In the genomic region with DNA sequence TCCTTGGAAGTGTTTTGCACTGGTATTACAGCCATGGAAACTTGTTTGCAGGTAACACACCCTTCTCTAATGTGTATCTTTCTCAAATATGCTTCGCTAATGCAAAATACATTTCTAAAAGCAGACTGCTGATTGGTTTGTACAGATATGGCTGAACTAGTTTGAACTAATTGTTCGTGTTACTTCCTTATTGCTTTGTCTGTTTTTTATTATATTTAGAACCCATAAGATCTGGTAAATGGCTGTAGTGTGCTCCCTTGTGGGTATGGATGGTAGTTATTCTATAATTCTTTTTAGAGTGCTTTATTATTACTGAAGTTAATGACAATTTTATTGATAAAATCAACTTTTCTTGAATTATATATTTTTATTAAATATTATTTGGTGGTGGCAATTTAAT, we compare ENCODE assay signal across 9 cellular contexts. TPM values are rescaled to one million over a fixed set of nuclear protein-coding genes. Genes with fewer than 3 reads are reported as not detected.
A peak's percentile ranks its signal among the peaks of the same experiment; 100 is the strongest.
DNase-seq lines count a peak whose midpoint lies in the region; ATAC-seq, FAIRE-seq and TF ChIP-seq lines count a peak whose summit lies in the region.
"Had no signal": no experiment of that assay in that cellular context is flagged by ENCODE, and none has a peak within 500 bp of the region (broad histone marks: within the 10 kb centered on the region; RNA-seq: fewer than 3 reads in every experiment).

No MANE protein-coding gene starts in this region.

- no peak for FAIRE-seq in bronchial epithelial cell (lab: Jason Lieb, UNC)

- no TSS peak for BruUV-seq in A673 (replicated peaks; lab: Mats Ljungman, UMichigan)

- H3K27ac ChIP-seq in A673 (ENCODE audit: low read depth, low read length, poor library complexity, severe bottlenecking) (peak overlapping the region; percentile 78), left lung (peak overlapping the region; percentile 50 to 51), caudate nucleus (ENCODE audit: low read depth, low read length) (no peak overlapping the region)

- peak; percentile 70 for DNase-seq in A673 (ENCODE audit: low spot score)
- peak; percentile 51 for DNase-seq in KBM-7
- DNase-seq in bronchial epithelial cell (ENCODE audit: low read depth), result peak; percentile 55
- no peak for DNase-seq in left lung
- no peak for DNase-seq in OCI-M2 (lab: John Stamatoyannopoulos, UW; ENCODE audit: unreplicated experiment)
- DNase-seq in UCSD-AML1 (lab: John Stamatoyannopoulos, UW; ENCODE audit: unreplicated experiment), result no peak
- DNase-seq in caudate nucleus (lab: John Stamatoyannopoulos, UW), result no peak

- H3K36me3 ChIP-seq in A673 (ENCODE audit: insufficient read depth, low read length, poor library complexity, severe bottlenecking) (peaks cover 17% of the 10 kb centered on the region), bronchial epithelial cell (ENCODE audit: control insufficient read depth, insufficient read depth, low read length) (peaks cover 1% of the 10 kb centered on the region), left lung (no peaks in the 10 kb centered on the region)

- no peaks in the 10 kb centered on the region for H3K27me3 ChIP-seq in A673 (replicated peaks; ENCODE audit: insufficient read depth, low read depth, low read length, poor library complexity)
- H3K27me3 ChIP-seq in bronchial epithelial cell (ENCODE audit: control insufficient read depth, insufficient read depth, low read length), result no peaks in the 10 kb centered on the region
- no peaks in the 10 kb centered on the region for H3K27me3 ChIP-seq in left lung

- CTCF ChIA-PET in A673 (lab: Charles Lee), result interaction anchor here (2.2 kb wide), 1 partner anchor 180 kb away, joined by 15 read pairs; no protein-coding TSS in a partner anchor

- ATAC-seq in left lung (peak; percentile 69), HG03045 (IDR thresholded peaks at IDR 0.05; ENCODE audit: unreplicated experiment) (no peak)

- TF ChIP-seq CTCF in A673 (conservative IDR thresholded peaks at IDR 0.05; ENCODE audit: low read depth, low read length), result peak; percentile 58
- no peak for TF ChIP-seq CTCF in bronchial epithelial cell (IDR thresholded peaks at IDR 0.05; ENCODE audit: insufficient read depth, low read length, severe bottlenecking)
- peak; percentile 25 to 27 for TF ChIP-seq CTCF in left lung (IDR thresholded peaks at IDR 0.05)

- H3K4me1 ChIP-seq in A673 (ENCODE audit: insufficient read depth, low read length, poor library complexity, severe bottlenecking) (peaks cover 50% of the 10 kb centered on the region), left lung (peaks cover 0 to 51% of the 10 kb centered on the region in 2 donors)

- intact Hi-C loops in A673 (cut with micrococcal nuclease; ENCODE audit: unreplicated experiment) (loop anchor here (1.0 kb wide), 2 partner anchors 162 to 178 kb away; no protein-coding TSS in a partner anchor), left lung (cut with DNase I) (no loop called here)

- H3K9me3 ChIP-seq in A673 (ENCODE audit: low read depth, low read length, poor library complexity, severe bottlenecking) (peaks cover 19% of the 10 kb centered on the region), left lung (peaks cover 0 to 6% of the 10 kb centered on the region in 2 donors)

- peak overlapping the region; percentile 34 for H3K4me3 ChIP-seq in A673 (ENCODE audit: low read depth, low read length, poor library complexity, severe bottlenecking)
- peak overlapping the region; percentile 3 for H3K4me3 ChIP-seq in bronchial epithelial cell (ENCODE audit: low read depth, low read length)
- H3K4me3 ChIP-seq in left lung, result no peak overlapping the region
- H3K4me3 ChIP-seq: lung had no signal

- in situ Hi-C loops in KBM-7 (cut with MboI; ENCODE audit: low pct_unique_long_range_greater_than_20kb, low sequenced_read_pairs), result no loop called here

- POLR2A ChIA-PET in A673 (lab: Charles Lee; ENCODE audit: low non-redundant PET), result interaction anchor here (0.7 kb wide), 1 partner anchor 1682 kb away, joined by 3 read pairs; no protein-coding TSS in a partner anchor

RNA-seq across cellular contexts. Expression of gene ATF7IP, which starts 53.0 kb away (rescaled TPM):
- total RNA-seq in A673 (2021), result 98.3 and 100 TPM in 2 replicates
- 13.1 and 22.4 TPM in 2 replicates for total RNA-seq in bronchial epithelial cell
- total RNA-seq in left lung, result 10 to 100 TPM; 78.7 to 84.8 TPM

Comparison
In these comparisons a context has a peak if more than half of its experiments do, and no peak if none do; other contexts are left out.
1. DNase-seq: peak in A673 (single experiment), KBM-7 (single experiment) and bronchial epithelial cell (single experiment); none in left lung (0 of 2), OCI-M2 (single experiment), UCSD-AML1 (single experiment) and caudate nucleus (0 of 61).
2. H3K4me3 ChIP-seq: peak in A673 (single experiment) and bronchial epithelial cell (single experiment); none in left lung (0 of 2).